In genomic region chr3:194485471-194485875, GRCh38 we compare ENCODE assay signal across 8 cellular contexts. TPM values are rescaled to one million over a fixed set of nuclear protein-coding genes. Genes with fewer than 3 reads are reported as not detected.
DNase-seq lines count a peak whose midpoint lies in the region; ATAC-seq, FAIRE-seq and TF ChIP-seq lines count a peak whose summit lies in the region.

No MANE protein-coding gene starts in this region.

- H4K20me1 ChIP-seq in GM23338 (replicated peaks; ENCODE audit: insufficient read depth) = peaks cover 30% of the 10 kb centered on the region

- peak overlapping the region; percentile 91 for H3K4me2 ChIP-seq in GM23338

- 0 out of 2 replicates have a peak, but pooled peaks cover 5% of the 10 kb centered on the region for H3K9me2 ChIP-seq in GM23338 (ENCODE audit: insufficient read depth)

- peak overlapping the region; percentile 91 for H3K4me3 ChIP-seq in GM23338
- H3K4me3 ChIP-seq in SJCRH30 = peak overlapping the region; percentile 90
- peak overlapping the region; percentile 71 for H3K4me3 ChIP-seq in epithelial cell of proximal tubule (ENCODE audit: low read depth, low read length)
- H3K4me3 ChIP-seq in pancreas = peak overlapping the region; percentile 42 to 77 (median 66)

- peaks cover 17% of the 10 kb centered on the region for H3K4me1 ChIP-seq in GM23338 (ENCODE audit: insufficient read depth)
- peaks cover 12% of the 10 kb centered on the region for H3K4me1 ChIP-seq in SJCRH30
- H3K4me1 ChIP-seq in pancreas = peaks cover 5 to 15% (median 15%) of the 10 kb centered on the region in 3 donors

- 18 to 32% methylated on average over 6 of the region's 6 CpGs for WGBS in pancreas, 2 donors

- H3K27me3 ChIP-seq in GM23338 (ENCODE audit: insufficient read depth) (peaks cover 7% of the 10 kb centered on the region; the same call in 1 of the 2 replicates), SJCRH30 (no peaks in the 10 kb centered on the region), pancreas (no peaks in the 10 kb centered on the region)

- peaks cover 61% of the 10 kb centered on the region for H3K79me2 ChIP-seq in GM23338 (replicated peaks; ENCODE audit: insufficient read depth)

- no peak overlapping the region for H2AFZ ChIP-seq in GM23338

- H3K36me3 Mint-ChIP-seq in GM23338 (ENCODE audit: low read depth) = peaks cover 43% of the 10 kb centered on the region

- intact Hi-C loops in pancreas (cut with DNase I) = no loop called here

- H3K27ac Mint-ChIP-seq in GM23338 = no peak overlapping the region; the same call in 1 of the 2 replicates

- H3K9me3 Mint-ChIP-seq in GM23338 = no peaks in the 10 kb centered on the region

- TF ChIP-seq CTCF in GM23338 (conservative IDR thresholded peaks at IDR 0.05; ENCODE audit: low read depth in 2 of 2) = no peak
- TF ChIP-seq CTCF in epithelial cell of proximal tubule (conservative IDR thresholded peaks at IDR 0.05; ENCODE audit: low read depth, low read length) = no peak
- no peak for TF ChIP-seq CTCF in pancreas (IDR thresholded peaks at IDR 0.05)
- TF ChIP-seq CTCF in GM13976 (IDR thresholded peaks at IDR 0.05; ENCODE audit: borderline replicate concordance, control extremely low read depth, extremely low read depth, insufficient read depth, missing control alignments) = no peak

- H3K4me1 Mint-ChIP-seq in GM23338 = peaks cover 26% of the 10 kb centered on the region

- FAIRE-seq in pancreas (lab: Jason Lieb, UNC) = no peak

- H3K9me3 ChIP-seq in SJCRH30 (replicated peaks) = no peaks in the 10 kb centered on the region
- H3K9me3 ChIP-seq in pancreas = no peaks in the 10 kb centered on the region

- DNase-seq in GM23338 (ENCODE audit: low spot score) = no peak
- DNase-seq in SJCRH30 = no peak
- no peak for DNase-seq in epithelial cell of proximal tubule (ENCODE audit: low read depth)
- DNase-seq in pancreas = no peak
- DNase-seq in activated CD8-positive, alpha-beta memory T cell treated with anti-CD3 and anti-CD28 coated beads for 24 hours = no peak
- DNase-seq in UCSD-AML1 (lab: John Stamatoyannopoulos, UW; ENCODE audit: unreplicated experiment) = no peak
- DNase-seq in GM13976 (ENCODE audit: low spot score) = no peak
- DNase-seq in KG1 (lab: John Stamatoyannopoulos, UW) = no peak

- H3F3A ChIP-seq in GM23338 (replicated peaks; ENCODE audit: low read depth) = no peaks in the 10 kb centered on the region

- H3K4me3 Mint-ChIP-seq in GM23338 = peak overlapping the region; percentile 88

- H3K27ac ChIP-seq in GM23338 (ENCODE audit: low read depth) (no peak overlapping the region), SJCRH30 (peak overlapping the region; percentile 66), pancreas (peak overlapping the region; percentile 55 to 83 (median 72))

- H3K27me3 Mint-ChIP-seq in GM23338 (ENCODE audit: insufficient read depth, low read depth, poor library complexity) = peaks cover 11% of the 10 kb centered on the region

- ATAC-seq in GM23338 (no peak), pancreas (no peak)

- H3K36me3 ChIP-seq in GM23338 (ENCODE audit: insufficient read depth) = peaks cover 8% of the 10 kb centered on the region
- H3K36me3 ChIP-seq in SJCRH30 = peaks cover 14% of the 10 kb centered on the region
- no peaks in the 10 kb centered on the region for H3K36me3 ChIP-seq in pancreas

- in situ Hi-C loops in GM13976 (cut with MboI; ENCODE audit: low sequenced_read_pairs, unreplicated experiment) = no loop called here

TF ChIP-seq in GM23338, 12 proteins besides CTCF, POLR2A, EP300 and RAD21:
- TF ChIP-seq POLR2AphosphoS5 (IDR thresholded peaks at IDR 0.05; ENCODE audit: low read depth) = no peak

RNA-seq across cellular contexts. Expression of gene ATP13A3, which starts 1.3 kb away (rescaled TPM):
- total RNA-seq in GM23338 (2014; rRNA removed; shearing (Covaris generic)) = 164 and 202 TPM in 2 replicates
- 17.2 and 20.0 TPM in 2 replicates for polyA plus RNA-seq in GM23338 (2016; fragmentation: Nextera tagmentation; extraction: Ambion mirVana)
- total RNA-seq in SJCRH30 (2014; rRNA removed; shearing (Covaris generic)) = 129 and 155 TPM in 2 replicates
- 88.1 and 102 TPM in 2 replicates for total RNA-seq in epithelial cell of proximal tubule
- total RNA-seq in pancreas = 10 to 100 TPM; 17.9 to 66.6 (median 28.9) TPM
- 10 to 100 TPM in 1 of 2 donors, 1 to 10 TPM in 1; 9.3 to 17.6 TPM for polyA plus RNA-seq in pancreas
